1 cellular context compared by ENCODE assay signal in the genomic region with DNA sequence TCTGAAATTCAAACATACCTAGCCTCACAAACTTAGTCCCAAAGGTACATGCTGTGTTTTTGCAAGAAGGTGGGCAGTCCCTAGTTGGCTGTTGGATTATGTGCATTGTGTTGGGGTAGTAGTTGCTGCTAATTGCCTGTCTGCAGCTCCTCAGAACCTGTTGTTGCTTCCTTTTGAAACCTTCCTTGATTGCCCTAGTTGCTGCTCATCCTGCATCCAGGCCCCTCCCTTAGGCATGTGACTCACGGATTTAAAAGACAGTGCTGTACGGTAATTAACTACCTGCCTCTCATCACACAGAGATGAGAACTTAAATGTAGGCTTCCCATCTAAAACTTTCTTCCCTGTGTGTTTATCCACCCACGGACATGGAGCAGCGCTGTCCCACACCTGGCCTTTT.
TF ChIP-seq lines count a peak whose summit lies in the region.

No MANE protein-coding gene starts in this region.

TF ChIP-seq in HepG2, 621 proteins besides CTCF, POLR2A, EP300 and RAD21 (continued from another document):
- TF ChIP-seq, protein P1, sequence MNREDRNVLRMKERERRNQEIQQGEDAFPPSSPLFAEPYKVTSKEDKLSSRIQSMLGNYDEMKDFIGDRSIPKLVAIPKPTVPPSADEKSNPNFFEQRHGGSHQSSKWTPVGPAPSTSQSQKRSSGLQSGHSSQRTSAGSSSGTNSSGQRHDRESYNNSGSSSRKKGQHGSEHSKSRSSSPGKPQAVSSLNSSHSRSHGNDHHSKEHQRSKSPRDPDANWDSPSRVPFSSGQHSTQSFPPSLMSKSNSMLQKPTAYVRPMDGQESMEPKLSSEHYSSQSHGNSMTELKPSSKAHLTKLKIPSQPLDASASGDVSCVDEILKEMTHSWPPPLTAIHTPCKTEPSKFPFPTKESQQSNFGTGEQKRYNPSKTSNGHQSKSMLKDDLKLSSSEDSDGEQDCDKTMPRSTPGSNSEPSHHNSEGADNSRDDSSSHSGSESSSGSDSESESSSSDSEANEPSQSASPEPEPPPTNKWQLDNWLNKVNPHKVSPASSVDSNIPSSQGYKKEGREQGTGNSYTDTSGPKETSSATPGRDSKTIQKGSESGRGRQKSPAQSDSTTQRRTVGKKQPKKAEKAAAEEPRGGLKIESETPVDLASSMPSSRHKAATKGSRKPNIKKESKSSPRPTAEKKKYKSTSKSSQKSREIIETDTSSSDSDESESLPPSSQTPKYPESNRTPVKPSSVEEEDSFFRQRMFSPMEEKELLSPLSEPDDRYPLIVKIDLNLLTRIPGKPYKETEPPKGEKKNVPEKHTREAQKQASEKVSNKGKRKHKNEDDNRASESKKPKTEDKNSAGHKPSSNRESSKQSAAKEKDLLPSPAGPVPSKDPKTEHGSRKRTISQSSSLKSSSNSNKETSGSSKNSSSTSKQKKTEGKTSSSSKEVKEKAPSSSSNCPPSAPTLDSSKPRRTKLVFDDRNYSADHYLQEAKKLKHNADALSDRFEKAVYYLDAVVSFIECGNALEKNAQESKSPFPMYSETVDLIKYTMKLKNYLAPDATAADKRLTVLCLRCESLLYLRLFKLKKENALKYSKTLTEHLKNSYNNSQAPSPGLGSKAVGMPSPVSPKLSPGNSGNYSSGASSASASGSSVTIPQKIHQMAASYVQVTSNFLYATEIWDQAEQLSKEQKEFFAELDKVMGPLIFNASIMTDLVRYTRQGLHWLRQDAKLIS (CRISPR knock-in tag; IDR thresholded peaks at IDR 0.05), result no peak
- no peak for TF ChIP-seq FOXP1 (IDR thresholded peaks at IDR 0.05)
- no peak for TF ChIP-seq FOXP1 (CRISPR knock-in tag; IDR thresholded peaks at IDR 0.05)
- no peak for TF ChIP-seq POLR2AphosphoS5 (IDR thresholded peaks at IDR 0.05; ENCODE audit: low read depth, low read length)
- TF ChIP-seq HIVEP1 (CRISPR knock-in tag; IDR thresholded peaks at IDR 0.05), result no peak
- TF ChIP-seq SALL1 (CRISPR knock-in tag; IDR thresholded peaks at IDR 0.05), result no peak
- no peak for TF ChIP-seq ZNF138 (CRISPR knock-in tag; IDR thresholded peaks at IDR 0.05; ENCODE audit: low read depth)
- TF ChIP-seq, protein P2, sequence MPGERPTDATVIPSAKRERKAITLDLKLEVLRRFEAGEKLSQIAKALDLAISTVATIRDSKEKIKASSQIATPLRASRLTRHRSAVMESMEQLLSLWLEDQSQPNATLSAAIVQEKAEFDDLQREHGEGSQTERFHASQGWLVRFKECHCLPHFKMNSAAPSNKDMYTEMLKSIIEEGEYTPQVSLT (CRISPR knock-in tag; IDR thresholded peaks at IDR 0.05; ENCODE audit: borderline replicate concordance, low read depth), result no peak
- TF ChIP-seq IKZF4 (CRISPR knock-in tag; IDR thresholded peaks at IDR 0.05; ENCODE audit: borderline replicate concordance, low read depth, not compliant biosample characterization), result no peak
